In genomic region chr12:46442723-46443122, GRCh38 we compare ENCODE assay signal across 2 cellular contexts.
A peak's percentile ranks its signal among the peaks of the same experiment; 100 is the strongest.
TF ChIP-seq lines count a peak whose summit lies in the region.

No MANE protein-coding gene starts in this region.

TF ChIP-seq in HEK293, 187 proteins besides CTCF, POLR2A, EP300 and RAD21 (continued from another document):
- TF ChIP-seq, protein P1, sequence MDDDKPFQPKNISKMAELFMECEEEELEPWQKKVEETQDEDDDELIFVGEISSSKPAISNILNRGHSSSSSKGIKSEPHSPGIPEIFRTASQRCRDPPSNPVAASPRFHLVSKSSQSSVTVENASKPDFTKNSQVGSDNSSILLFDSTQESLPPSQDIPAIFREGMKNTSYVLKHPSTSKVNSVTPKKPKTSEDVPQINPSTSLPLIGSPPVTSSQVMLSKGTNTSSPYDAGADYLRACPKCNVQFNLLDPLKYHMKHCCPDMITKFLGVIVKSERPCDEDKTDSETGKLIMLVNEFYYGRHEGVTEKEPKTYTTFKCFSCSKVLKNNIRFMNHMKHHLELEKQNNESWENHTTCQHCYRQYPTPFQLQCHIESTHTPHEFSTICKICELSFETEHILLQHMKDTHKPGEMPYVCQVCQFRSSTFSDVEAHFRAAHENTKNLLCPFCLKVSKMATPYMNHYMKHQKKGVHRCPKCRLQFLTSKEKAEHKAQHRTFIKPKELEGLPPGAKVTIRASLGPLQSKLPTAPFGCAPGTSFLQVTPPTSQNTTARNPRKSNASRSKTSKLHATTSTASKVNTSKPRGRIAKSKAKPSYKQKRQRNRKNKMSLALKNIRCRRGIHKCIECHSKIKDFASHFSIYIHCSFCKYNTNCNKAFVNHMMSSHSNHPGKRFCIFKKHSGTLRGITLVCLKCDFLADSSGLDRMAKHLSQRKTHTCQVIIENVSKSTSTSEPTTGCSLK (tag by site-specific recombination; IDR thresholded peaks at IDR 0.05), result no peak
- TF ChIP-seq OSR2 (tag by site-specific recombination; IDR thresholded peaks at IDR 0.05) (no peak), ZNF211 (tag by site-specific recombination; IDR thresholded peaks at IDR 0.05; ENCODE audit: low read depth) (no peak), ZNF670 (tag by site-specific recombination; IDR thresholded peaks at IDR 0.05; ENCODE audit: low read depth) (no peak), ZNF324 (tag by site-specific recombination; IDR thresholded peaks at IDR 0.05) (no peak), ZNF239 (tag by site-specific recombination; IDR thresholded peaks at IDR 0.05) (no peak), ZNF214 (tag by site-specific recombination; IDR thresholded peaks at IDR 0.05; ENCODE audit: borderline replicate concordance) (no peak), YY2 (tag by site-specific recombination; IDR thresholded peaks at IDR 0.05) (no peak)
- TF ChIP-seq, protein P2, sequence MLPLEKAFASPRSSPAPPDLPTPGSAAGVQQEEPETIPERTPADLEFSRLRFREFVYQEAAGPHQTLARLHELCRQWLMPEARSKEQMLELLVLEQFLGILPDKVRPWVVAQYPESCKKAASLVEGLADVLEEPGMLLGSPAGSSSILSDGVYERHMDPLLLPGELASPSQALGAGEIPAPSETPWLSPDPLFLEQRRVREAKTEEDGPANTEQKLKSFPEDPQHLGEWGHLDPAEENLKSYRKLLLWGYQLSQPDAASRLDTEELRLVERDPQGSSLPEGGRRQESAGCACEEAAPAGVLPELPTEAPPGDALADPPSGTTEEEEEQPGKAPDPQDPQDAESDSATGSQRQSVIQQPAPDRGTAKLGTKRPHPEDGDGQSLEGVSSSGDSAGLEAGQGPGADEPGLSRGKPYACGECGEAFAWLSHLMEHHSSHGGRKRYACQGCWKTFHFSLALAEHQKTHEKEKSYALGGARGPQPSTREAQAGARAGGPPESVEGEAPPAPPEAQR (tag by site-specific recombination; IDR thresholded peaks at IDR 0.05), result no peak
- TF ChIP-seq, protein P3, sequence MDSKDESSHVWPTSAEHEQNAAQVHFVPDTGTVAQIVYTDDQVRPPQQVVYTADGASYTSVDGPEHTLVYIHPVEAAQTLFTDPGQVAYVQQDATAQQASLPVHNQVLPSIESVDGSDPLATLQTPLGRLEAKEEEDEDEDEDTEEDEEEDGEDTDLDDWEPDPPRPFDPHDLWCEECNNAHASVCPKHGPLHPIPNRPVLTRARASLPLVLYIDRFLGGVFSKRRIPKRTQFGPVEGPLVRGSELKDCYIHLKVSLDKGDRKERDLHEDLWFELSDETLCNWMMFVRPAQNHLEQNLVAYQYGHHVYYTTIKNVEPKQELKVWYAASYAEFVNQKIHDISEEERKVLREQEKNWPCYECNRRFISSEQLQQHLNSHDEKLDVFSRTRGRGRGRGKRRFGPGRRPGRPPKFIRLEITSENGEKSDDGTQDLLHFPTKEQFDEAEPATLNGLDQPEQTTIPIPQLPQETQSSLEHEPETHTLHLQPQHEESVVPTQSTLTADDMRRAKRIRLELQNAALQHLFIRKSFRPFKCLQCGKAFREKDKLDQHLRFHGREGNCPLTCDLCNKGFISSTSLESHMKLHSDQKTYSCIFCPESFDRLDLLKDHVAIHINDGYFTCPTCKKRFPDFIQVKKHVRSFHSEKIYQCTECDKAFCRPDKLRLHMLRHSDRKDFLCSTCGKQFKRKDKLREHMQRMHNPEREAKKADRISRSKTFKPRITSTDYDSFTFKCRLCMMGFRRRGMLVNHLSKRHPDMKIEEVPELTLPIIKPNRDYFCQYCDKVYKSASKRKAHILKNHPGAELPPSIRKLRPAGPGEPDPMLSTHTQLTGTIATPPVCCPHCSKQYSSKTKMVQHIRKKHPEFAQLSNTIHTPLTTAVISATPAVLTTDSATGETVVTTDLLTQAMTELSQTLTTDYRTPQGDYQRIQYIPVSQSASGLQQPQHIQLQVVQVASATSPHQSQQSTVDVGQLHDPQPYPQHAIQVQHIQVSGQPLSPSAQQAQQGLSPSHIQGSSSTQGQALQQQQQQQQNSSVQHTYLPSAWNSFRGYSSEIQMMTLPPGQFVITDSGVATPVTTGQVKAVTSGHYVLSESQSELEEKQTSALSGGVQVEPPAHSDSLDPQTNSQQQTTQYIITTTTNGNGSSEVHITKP (tag by site-specific recombination; IDR thresholded peaks at IDR 0.05), result peak; percentile 43

TF ChIP-seq in HEK293T, 16 proteins besides CTCF, POLR2A, EP300 and RAD21 (continued from another document):
- TF ChIP-seq HDGF (IDR thresholded peaks at IDR 0.05; ENCODE audit: borderline replicate concordance), result no peak
- TF ChIP-seq ELF4 (IDR thresholded peaks at IDR 0.05), result no peak
